Comparison of ENCODE assay signal across 1 cellular context in genomic region chr18:3447895-3448844, GRCh38.
A peak's percentile ranks its signal among the peaks of the same experiment; 100 is the strongest.
TF ChIP-seq lines count a peak whose summit lies in the region.

No MANE protein-coding gene starts in this region.

TF ChIP-seq in HepG2, 621 proteins besides CTCF, POLR2A, EP300 and RAD21 (continued from another document and continues in another):
- TF ChIP-seq, protein P1, sequence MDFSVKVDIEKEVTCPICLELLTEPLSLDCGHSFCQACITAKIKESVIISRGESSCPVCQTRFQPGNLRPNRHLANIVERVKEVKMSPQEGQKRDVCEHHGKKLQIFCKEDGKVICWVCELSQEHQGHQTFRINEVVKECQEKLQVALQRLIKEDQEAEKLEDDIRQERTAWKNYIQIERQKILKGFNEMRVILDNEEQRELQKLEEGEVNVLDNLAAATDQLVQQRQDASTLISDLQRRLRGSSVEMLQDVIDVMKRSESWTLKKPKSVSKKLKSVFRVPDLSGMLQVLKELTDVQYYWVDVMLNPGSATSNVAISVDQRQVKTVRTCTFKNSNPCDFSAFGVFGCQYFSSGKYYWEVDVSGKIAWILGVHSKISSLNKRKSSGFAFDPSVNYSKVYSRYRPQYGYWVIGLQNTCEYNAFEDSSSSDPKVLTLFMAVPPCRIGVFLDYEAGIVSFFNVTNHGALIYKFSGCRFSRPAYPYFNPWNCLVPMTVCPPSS (IDR thresholded peaks at IDR 0.05): no peak
- TF ChIP-seq MAX (IDR thresholded peaks at IDR 0.05) (peak; percentile 72), LCORL (IDR thresholded peaks at IDR 0.05) (no peak), LCORL (CRISPR knock-in tag; IDR thresholded peaks at IDR 0.05) (peak; percentile 91), NCOA1 (CRISPR knock-in tag; IDR thresholded peaks at IDR 0.05) (no peak), ZNF407 (CRISPR knock-in tag; IDR thresholded peaks at IDR 0.05; ENCODE audit: not compliant biosample characterization) (peak; percentile 43), ZBTB10 (CRISPR knock-in tag; IDR thresholded peaks at IDR 0.05; ENCODE audit: borderline replicate concordance) (peak; percentile 78; the same call in 1 of the 2 replicates), PRDM4 (CRISPR knock-in tag; IDR thresholded peaks at IDR 0.05; ENCODE audit: borderline replicate concordance) (no peak), CREB3 (CRISPR knock-in tag; IDR thresholded peaks at IDR 0.05) (peak; percentile 47; the same call in 1 of the 2 replicates), ZNF354B (CRISPR knock-in tag; IDR thresholded peaks at IDR 0.05) (no peak), KLF11 (CRISPR knock-in tag; IDR thresholded peaks at IDR 0.05) (peak; percentile 46), SP4 (CRISPR knock-in tag; IDR thresholded peaks at IDR 0.05) (peak; percentile 82), CREBL2 (CRISPR knock-in tag; IDR thresholded peaks at IDR 0.05; ENCODE audit: borderline replicate concordance) (0 out of 2 replicates have a peak, but pooled peaks have one; percentile 73)
- TF ChIP-seq, protein P2, sequence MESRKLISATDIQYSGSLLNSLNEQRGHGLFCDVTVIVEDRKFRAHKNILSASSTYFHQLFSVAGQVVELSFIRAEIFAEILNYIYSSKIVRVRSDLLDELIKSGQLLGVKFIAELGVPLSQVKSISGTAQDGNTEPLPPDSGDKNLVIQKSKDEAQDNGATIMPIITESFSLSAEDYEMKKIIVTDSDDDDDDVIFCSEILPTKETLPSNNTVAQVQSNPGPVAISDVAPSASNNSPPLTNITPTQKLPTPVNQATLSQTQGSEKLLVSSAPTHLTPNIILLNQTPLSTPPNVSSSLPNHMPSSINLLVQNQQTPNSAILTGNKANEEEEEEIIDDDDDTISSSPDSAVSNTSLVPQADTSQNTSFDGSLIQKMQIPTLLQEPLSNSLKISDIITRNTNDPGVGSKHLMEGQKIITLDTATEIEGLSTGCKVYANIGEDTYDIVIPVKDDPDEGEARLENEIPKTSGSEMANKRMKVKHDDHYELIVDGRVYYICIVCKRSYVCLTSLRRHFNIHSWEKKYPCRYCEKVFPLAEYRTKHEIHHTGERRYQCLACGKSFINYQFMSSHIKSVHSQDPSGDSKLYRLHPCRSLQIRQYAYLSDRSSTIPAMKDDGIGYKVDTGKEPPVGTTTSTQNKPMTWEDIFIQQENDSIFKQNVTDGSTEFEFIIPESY (CRISPR knock-in tag; IDR thresholded peaks at IDR 0.05): 0 out of 2 replicates have a peak, but pooled peaks have one; percentile 29
- TF ChIP-seq, protein P3, sequence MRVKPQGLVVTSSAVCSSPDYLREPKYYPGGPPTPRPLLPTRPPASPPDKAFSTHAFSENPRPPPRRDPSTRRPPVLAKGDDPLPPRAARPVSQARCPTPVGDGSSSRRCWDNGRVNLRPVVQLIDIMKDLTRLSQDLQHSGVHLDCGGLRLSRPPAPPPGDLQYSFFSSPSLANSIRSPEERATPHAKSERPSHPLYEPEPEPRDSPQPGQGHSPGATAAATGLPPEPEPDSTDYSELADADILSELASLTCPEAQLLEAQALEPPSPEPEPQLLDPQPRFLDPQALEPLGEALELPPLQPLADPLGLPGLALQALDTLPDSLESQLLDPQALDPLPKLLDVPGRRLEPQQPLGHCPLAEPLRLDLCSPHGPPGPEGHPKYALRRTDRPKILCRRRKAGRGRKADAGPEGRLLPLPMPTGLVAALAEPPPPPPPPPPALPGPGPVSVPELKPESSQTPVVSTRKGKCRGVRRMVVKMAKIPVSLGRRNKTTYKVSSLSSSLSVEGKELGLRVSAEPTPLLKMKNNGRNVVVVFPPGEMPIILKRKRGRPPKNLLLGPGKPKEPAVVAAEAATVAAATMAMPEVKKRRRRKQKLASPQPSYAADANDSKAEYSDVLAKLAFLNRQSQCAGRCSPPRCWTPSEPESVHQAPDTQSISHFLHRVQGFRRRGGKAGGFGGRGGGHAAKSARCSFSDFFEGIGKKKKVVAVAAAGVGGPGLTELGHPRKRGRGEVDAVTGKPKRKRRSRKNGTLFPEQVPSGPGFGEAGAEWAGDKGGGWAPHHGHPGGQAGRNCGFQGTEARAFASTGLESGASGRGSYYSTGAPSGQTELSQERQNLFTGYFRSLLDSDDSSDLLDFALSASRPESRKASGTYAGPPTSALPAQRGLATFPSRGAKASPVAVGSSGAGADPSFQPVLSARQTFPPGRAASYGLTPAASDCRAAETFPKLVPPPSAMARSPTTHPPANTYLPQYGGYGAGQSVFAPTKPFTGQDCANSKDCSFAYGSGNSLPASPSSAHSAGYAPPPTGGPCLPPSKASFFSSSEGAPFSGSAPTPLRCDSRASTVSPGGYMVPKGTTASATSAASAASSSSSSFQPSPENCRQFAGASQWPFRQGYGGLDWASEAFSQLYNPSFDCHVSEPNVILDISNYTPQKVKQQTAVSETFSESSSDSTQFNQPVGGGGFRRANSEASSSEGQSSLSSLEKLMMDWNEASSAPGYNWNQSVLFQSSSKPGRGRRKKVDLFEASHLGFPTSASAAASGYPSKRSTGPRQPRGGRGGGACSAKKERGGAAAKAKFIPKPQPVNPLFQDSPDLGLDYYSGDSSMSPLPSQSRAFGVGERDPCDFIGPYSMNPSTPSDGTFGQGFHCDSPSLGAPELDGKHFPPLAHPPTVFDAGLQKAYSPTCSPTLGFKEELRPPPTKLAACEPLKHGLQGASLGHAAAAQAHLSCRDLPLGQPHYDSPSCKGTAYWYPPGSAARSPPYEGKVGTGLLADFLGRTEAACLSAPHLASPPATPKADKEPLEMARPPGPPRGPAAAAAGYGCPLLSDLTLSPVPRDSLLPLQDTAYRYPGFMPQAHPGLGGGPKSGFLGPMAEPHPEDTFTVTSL (CRISPR knock-in tag; IDR thresholded peaks at IDR 0.05; ENCODE audit: borderline replicate concordance): peak; percentile 61; the same call in 1 of the 2 replicates
- TF ChIP-seq, protein P4, sequence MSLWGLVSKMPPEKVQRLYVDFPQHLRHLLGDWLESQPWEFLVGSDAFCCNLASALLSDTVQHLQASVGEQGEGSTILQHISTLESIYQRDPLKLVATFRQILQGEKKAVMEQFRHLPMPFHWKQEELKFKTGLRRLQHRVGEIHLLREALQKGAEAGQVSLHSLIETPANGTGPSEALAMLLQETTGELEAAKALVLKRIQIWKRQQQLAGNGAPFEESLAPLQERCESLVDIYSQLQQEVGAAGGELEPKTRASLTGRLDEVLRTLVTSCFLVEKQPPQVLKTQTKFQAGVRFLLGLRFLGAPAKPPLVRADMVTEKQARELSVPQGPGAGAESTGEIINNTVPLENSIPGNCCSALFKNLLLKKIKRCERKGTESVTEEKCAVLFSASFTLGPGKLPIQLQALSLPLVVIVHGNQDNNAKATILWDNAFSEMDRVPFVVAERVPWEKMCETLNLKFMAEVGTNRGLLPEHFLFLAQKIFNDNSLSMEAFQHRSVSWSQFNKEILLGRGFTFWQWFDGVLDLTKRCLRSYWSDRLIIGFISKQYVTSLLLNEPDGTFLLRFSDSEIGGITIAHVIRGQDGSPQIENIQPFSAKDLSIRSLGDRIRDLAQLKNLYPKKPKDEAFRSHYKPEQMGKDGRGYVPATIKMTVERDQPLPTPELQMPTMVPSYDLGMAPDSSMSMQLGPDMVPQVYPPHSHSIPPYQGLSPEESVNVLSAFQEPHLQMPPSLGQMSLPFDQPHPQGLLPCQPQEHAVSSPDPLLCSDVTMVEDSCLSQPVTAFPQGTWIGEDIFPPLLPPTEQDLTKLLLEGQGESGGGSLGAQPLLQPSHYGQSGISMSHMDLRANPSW (CRISPR knock-in tag; IDR thresholded peaks at IDR 0.05; ENCODE audit: borderline replicate concordance): peak; percentile 37; the same call in 1 of the 2 replicates
